Comparison of ENCODE assay signal across 28 cellular contexts in the genomic region with DNA sequence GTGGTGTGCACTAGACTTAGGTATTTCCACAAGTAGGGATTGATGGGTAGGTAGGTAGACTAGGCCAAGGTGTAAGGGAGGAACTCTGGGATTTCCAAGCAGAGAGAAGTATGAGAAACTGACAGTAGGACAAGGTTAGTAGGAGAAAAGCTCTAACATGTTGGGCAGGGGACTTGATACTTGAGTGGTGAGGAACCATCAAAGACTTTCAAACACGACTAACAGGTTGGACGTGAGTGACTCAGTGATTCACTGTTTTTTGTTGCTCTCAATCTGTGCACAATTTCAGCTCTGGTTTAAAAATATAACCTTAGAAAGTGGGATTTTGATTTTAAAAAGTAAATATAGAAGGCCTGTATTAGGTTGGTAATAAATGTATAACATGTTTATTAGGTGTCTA. TPM values are rescaled to one million over a fixed set of nuclear protein-coding genes. Genes with fewer than 3 reads are reported as not detected.
A peak's percentile ranks its signal among the peaks of the same experiment; 100 is the strongest.
DNase-seq lines count a peak whose midpoint lies in the region; ATAC-seq, FAIRE-seq and TF ChIP-seq lines count a peak whose summit lies in the region.
"Had no signal": no experiment of that assay in that cellular context is flagged by ENCODE, and none has a peak within 500 bp of the region (broad histone marks: within the 10 kb centered on the region; RNA-seq: fewer than 3 reads in every experiment).

No MANE protein-coding gene starts in this region.

- no peak for TF ChIP-seq CTCF in right lobe of liver (IDR thresholded peaks at IDR 0.05)
- no peak for TF ChIP-seq CTCF in HepG2 (CRISPR knock-in tag; IDR thresholded peaks at IDR 0.05)
- TF ChIP-seq CTCF in VCaP (conservative IDR thresholded peaks at IDR 0.05) = no peak

- no peaks in the 10 kb centered on the region for H3K36me3 ChIP-seq in right lobe of liver
- H3K36me3 ChIP-seq in HepG2 (replicated peaks in 1 of 2; ENCODE audit: control insufficient read depth in 1 of 2, insufficient read depth in 2 of 2, low read length in 2 of 2) = peaks cover 1 to 4% of the 10 kb centered on the region in 2 experiments; a peak in 2 of 5 replicates

- H3K27ac ChIP-seq in right lobe of liver (peak overlapping the region; percentile 35 to 70 (median 60)), HepG2 (ENCODE audit: extremely low read length, insufficient read depth, low read length) (no peak overlapping the region), VCaP (peak overlapping the region; percentile 32), right cardiac atrium (ENCODE audit: low read length) (no peak overlapping the region)
- H3K27ac ChIP-seq: BLaER1 treated with 17β-estradiol and CSF1 and Interleukin-3, amounts not matched to agents 10 nM and 100 nM; gastroesophageal sphincter; KMS-11; right atrium auricular region; tibial nerve had no signal

- WGBS in right lobe of liver (ENCODE audit: insufficient coverage, low coverage, low lambda C conversion rate, missing lambda C conversion rate) = 100% methylated on average over 2 of the region's 2 CpGs
- 98% methylated on average over 2 of the region's 2 CpGs for WGBS in HepG2 (ENCODE audit: low lambda C conversion rate)
- 98% methylated on average over 2 of the region's 2 CpGs for WGBS in right cardiac atrium

- H3K4me3 ChIP-seq in right lobe of liver = no peak overlapping the region
- H3K4me3 ChIP-seq in HepG2 (replicated peaks in 1 of 3; ENCODE audit: insufficient read depth in 1 of 3, low read depth in 2 of 3, low read length in 3 of 3) = no peak overlapping the region
- no peak overlapping the region for H3K4me3 ChIP-seq in right cardiac atrium (ENCODE audit: low read length)
- H3K4me3 ChIP-seq: BLaER1 treated with 17β-estradiol and CSF1 and Interleukin-3, amounts not matched to agents 10 nM and 100 nM; body of pancreas; esophagus squamous epithelium; gastroesophageal sphincter; mucosa of descending colon; pancreas; right atrium auricular region; tibial nerve had no signal

- no peak overlapping the region for H3K9ac ChIP-seq in HepG2 (ENCODE audit: insufficient read depth, low read depth, low read length)
- H3K9ac ChIP-seq: BLaER1 treated with 17β-estradiol and CSF1 and Interleukin-3, amounts not matched to agents 10 nM and 100 nM; KMS-11 had no signal

- H3K27me3 ChIP-seq in right lobe of liver = no peaks in the 10 kb centered on the region
- no peaks in the 10 kb centered on the region for H3K27me3 ChIP-seq in HepG2 (ENCODE audit: control insufficient read depth in 1 of 2, insufficient read depth in 2 of 2, low read length in 2 of 2)
- H3K27me3 ChIP-seq in right cardiac atrium (ENCODE audit: control insufficient read depth, insufficient read depth) = no peaks in the 10 kb centered on the region
- H3K27me3 ChIP-seq: BLaER1 treated with 17β-estradiol and CSF1 and Interleukin-3, amounts not matched to agents 10 nM and 100 nM; body of pancreas; esophagus squamous epithelium; gastroesophageal sphincter; pancreas; right atrium auricular region; tibial nerve had no signal

- H3K4me2 ChIP-seq in HepG2 (ENCODE audit: low read depth, low read length) = no peak overlapping the region
- H3K4me2 ChIP-seq: BLaER1 treated with 17β-estradiol and CSF1 and Interleukin-3, amounts not matched to agents 10 nM and 100 nM; KMS-11 had no signal

- no peaks in the 10 kb centered on the region for H4K20me1 ChIP-seq in HepG2 (ENCODE audit: insufficient read depth, low read length)

- no peak for TF ChIP-seq RAD21 in HepG2 (CRISPR knock-in tag; IDR thresholded peaks at IDR 0.05)

- ATAC-seq in right lobe of liver (no peak), HepG2 (no peak), left colon (peak; percentile 16), HG03108 (IDR thresholded peaks at IDR 0.05; ENCODE audit: unreplicated experiment) (no peak), right cardiac atrium (no peak)
- ATAC-seq: activated T-cell treated with anti-CD3 and anti-CD28 coated beads, Interleukin-2, amount 50 U/mL, for 4 hours; gastroesophageal sphincter; stimulated activated naive CD8-positive, alpha-beta T cell treated with anti-CD3 and anti-CD28 coated beads, Interleukin-15, amount 100 ng/mL, for 72 hours had no signal

- in situ Hi-C loops in HepG2 (cut with HindIII; ENCODE audit: extremely low pct_ligation_motif_present, low pct_unique_long_range_greater_than_20kb) = no loop called here

- DNase-seq in right lobe of liver (no peak), HepG2 (ENCODE audit: low spot score) (no peak), left colon (no peak), frontal cortex (ENCODE audit: low spot score in 2 of 2) (no peak), right cardiac atrium (no peak), T-helper 1 cell (no peak)
- DNase-seq: ACHN; activated T-cell treated with anti-CD3 and anti-CD28 coated beads, Interleukin-2, amount 50 U/mL, for 4 hours; body of pancreas; COR-L47; effector CD8-positive, alpha-beta T cell; esophagus squamous epithelium; hypothalamus; mucosa of descending colon; NCI-H1436 treated with DMSO at 0.1 percent for 48 hours; nephron progenitor cell; pancreas; SIG-M5; stimulated activated CD4-positive, alpha-beta T cell treated with anti-CD3 and anti-CD28 coated beads, Interleukin-4, amount 100 ng/mL, for 4 hours; stimulated activated naive CD8-positive, alpha-beta T cell treated with anti-CD3 and anti-CD28 coated beads, Interleukin-15, amount 100 ng/mL, for 72 hours had no signal

- intact Hi-C loops in right lobe of liver (cut with DNase I) = no loop called here
- intact Hi-C loops in HepG2 (cut with micrococcal nuclease; ENCODE audit: unreplicated experiment) = no loop called here
- intact Hi-C loops in left colon (cut with DNase I, micrococcal nuclease) = no loop called here
- intact Hi-C loops in right cardiac atrium (cut with DNase I) = no loop called here

- H2AFZ ChIP-seq in HepG2 (ENCODE audit: low read length) = no peak overlapping the region

- no peaks in the 10 kb centered on the region for H3K79me2 ChIP-seq in HepG2 (ENCODE audit: insufficient read depth, low read length)

- H3K4me1 ChIP-seq in right lobe of liver (peaks cover 0 to 31% (median 7%) of the 10 kb centered on the region in 4 donors), HepG2 (ENCODE audit: insufficient read depth, low read length) (peaks cover 20% of the 10 kb centered on the region), right cardiac atrium (ENCODE audit: control insufficient read depth, insufficient read depth, low read length) (no peaks in the 10 kb centered on the region)
- H3K4me1 ChIP-seq: BLaER1 treated with 17β-estradiol and CSF1 and Interleukin-3, amounts not matched to agents 10 nM and 100 nM; gastroesophageal sphincter; right atrium auricular region; tibial nerve had no signal

- TF ChIP-seq EP300 in HepG2 (IDR thresholded peaks at IDR 0.05; ENCODE audit: low read depth in 2 of 2, low read length in 2 of 2) (no peak), HepG2 (CRISPR knock-in tag; IDR thresholded peaks at IDR 0.05; ENCODE audit: borderline replicate concordance) (no peak)

- FAIRE-seq in HepG2 (lab: Jason Lieb, UNC) (no peak), frontal cortex (lab: Jason Lieb, UNC) (no peak)
- FAIRE-seq: GM12892, pancreas had no signal

- TF ChIP-seq POLR2A in right lobe of liver (IDR thresholded peaks at IDR 0.05) (no peak), HepG2 (IDR thresholded peaks at IDR 0.05; ENCODE audit: insufficient read depth in 1 of 2, low read depth in 2 of 2, low read length in 2 of 2) (no peak)

- CTCF ChIA-PET in HepG2 (lab: Yijun Ruan, JAX; ENCODE audit: low intra/inter-chr PET ratio, low total read pairs) = no interaction called here

- POLR2A ChIA-PET in HepG2 (lab: Yijun Ruan, JAX) = no interaction called here

- no TSS peak for BruUV-seq in HepG2 (replicated peaks; lab: Mats Ljungman, UMichigan)

- no peaks in the 10 kb centered on the region for H3K9me3 ChIP-seq in right lobe of liver
- H3K9me3 ChIP-seq in HepG2 (ENCODE audit: low read length) = no peaks in the 10 kb centered on the region
- no peaks in the 10 kb centered on the region for H3K9me3 ChIP-seq in right cardiac atrium (ENCODE audit: control insufficient read depth, low read length)
- H3K9me3 ChIP-seq: body of pancreas, esophagus squamous epithelium, gastroesophageal sphincter, mucosa of descending colon, pancreas had no signal

TF ChIP-seq in HepG2, 621 proteins besides CTCF, POLR2A, EP300 and RAD21 (continues in another document):
- no peak for TF ChIP-seq MED1 (CRISPR knock-in tag; IDR thresholded peaks at IDR 0.05)
- TF ChIP-seq TBX2 (CRISPR knock-in tag; IDR thresholded peaks at IDR 0.05; ENCODE audit: borderline replicate concordance) = no peak
- TF ChIP-seq SAFB2 (CRISPR knock-in tag; IDR thresholded peaks at IDR 0.05; ENCODE audit: borderline replicate concordance, low read depth) = no peak
- no peak for TF ChIP-seq ARNT (IDR thresholded peaks at IDR 0.05)
- TF ChIP-seq HMG20B (CRISPR knock-in tag; conservative IDR thresholded peaks at IDR 0.05) = no peak

RNA-seq across cellular contexts. Expression of a gene that starts 44.4 kb away (rescaled TPM):
- total RNA-seq in right lobe of liver (10 to 100 TPM; 12.7 to 35.4 (median 21.7) TPM), HepG2 (2016; rRNA removed; fragmentation: Illumina TruSeq; extraction: Trizol) (21.6 and 33.4 TPM in 2 replicates), left colon (10 to 100 TPM; 27.9 to 29.0 TPM), frontal cortex (99.1 TPM), right cardiac atrium (10 to 100 TPM; 24.3 to 29.4 (median 26.5) TPM)
- 16.9 and 25.1 TPM in 2 replicates for total RNA-seq in HepG2 (2016; cell fraction: cytosol; rRNA removed; fragmentation: Illumina TruSeq; extraction: Trizol; ENCODE audit: low read depth)
- 19.5 and 30.3 TPM in 2 replicates for total RNA-seq in HepG2 (2016; cell fraction: insoluble cytoplasmic fraction; rRNA removed; fragmentation: Illumina TruSeq; extraction: Trizol)
- total RNA-seq in HepG2 (2016; cell fraction: membrane; rRNA removed; fragmentation: Illumina TruSeq; extraction: Trizol) = 13.0 and 15.5 TPM in 2 replicates
- total RNA-seq in HepG2 (2016; cell fraction: nucleus; rRNA removed; fragmentation: Illumina TruSeq; extraction: Trizol) = 14.0 and 16.8 TPM in 2 replicates
- polyA plus RNA-seq in HepG2 (2011; rRNA removed) (11.4 and 11.9 TPM in 2 replicates), right cardiac atrium (8.6 TPM)
- 7.1 and 10.1 TPM in 2 replicates for polyA plus RNA-seq in HepG2 (2011; cell fraction: cytosol; rRNA removed)
- 8.3 and 10.0 TPM in 2 replicates for polyA plus RNA-seq in HepG2 (2011; cell fraction: nucleus; rRNA removed)
- polyA plus RNA-seq in HepG2 (2012) = 11.3 and 12.7 TPM in 2 replicates
- polyA plus RNA-seq in HepG2 (2016; cell fraction: cytosol; fragmentation: Illumina TruSeq; extraction: Trizol; ENCODE audit: low read depth) = 1.8 and 2.1 TPM in 2 replicates
- polyA plus RNA-seq in HepG2 (2016; cell fraction: insoluble cytoplasmic fraction; fragmentation: Illumina TruSeq; extraction: Trizol; ENCODE audit: low read depth) = 18.3 and 18.7 TPM in 2 replicates
- polyA plus RNA-seq in HepG2 (2016; cell fraction: membrane; fragmentation: Illumina TruSeq; extraction: Trizol; ENCODE audit: low read depth) = 2.8 and 3.6 TPM in 2 replicates
- polyA plus RNA-seq in HepG2 (2016; cell fraction: nucleus; fragmentation: Illumina TruSeq; extraction: Trizol; ENCODE audit: insufficient read depth, low read depth) = 17.6 and 19.4 TPM in 2 replicates
- polyA minus RNA-seq in HepG2 (2011; rRNA and poly(A)+ RNA removed; ENCODE audit: low replicate concordance) = 16.6 and 24.5 TPM in 2 replicates
- 18.1 and 20.4 TPM in 2 replicates for polyA minus RNA-seq in HepG2 (2011; cell fraction: cytosol; rRNA and poly(A)+ RNA removed)
- 11.3 TPM in 2 replicates for polyA minus RNA-seq in HepG2 (2011; cell fraction: nucleus; rRNA and poly(A)+ RNA removed)

Comparison
In these comparisons a context has a peak if more than half of its experiments do, and no peak if none do; other contexts are left out.
1. H3K27ac ChIP-seq: peak in right lobe of liver (3 of 3) and VCaP (single experiment); none in HepG2 (single experiment) and right cardiac atrium (single experiment).